28 cellular contexts compared by ENCODE assay signal in genomic region chr17:53472586-53472985, GRCh38.
A peak's percentile ranks its signal among the peaks of the same experiment; 100 is the strongest.
DNase-seq lines count a peak whose midpoint lies in the region; ATAC-seq and TF ChIP-seq lines count a peak whose summit lies in the region.
"Had no signal": no experiment of that assay in that cellular context is flagged by ENCODE, and none has a peak within 500 bp of the region (broad histone marks: within the 10 kb centered on the region; RNA-seq: fewer than 3 reads in every experiment).

No MANE protein-coding gene starts in this region.

- H3K27ac ChIP-seq in RWPE2 (ENCODE audit: poor library complexity, severe bottlenecking): peak overlapping the region; percentile 26
- H3K27ac ChIP-seq in mesenchymal stem cell (ENCODE audit: low read length, poor library complexity, severe bottlenecking): no peak overlapping the region
- H3K27ac ChIP-seq: BLaER1 treated with 17β-estradiol and CSF1 and Interleukin-3, amounts not matched to agents 10 nM and 100 nM; brain microvascular endothelial cell; heart left ventricle; left ventricle myocardium inferior; ovary; PC-9; SJSA1 had no signal

- H2AK5ac ChIP-seq in mesenchymal stem cell (ENCODE audit: low read length, severe bottlenecking): no peak overlapping the region

- no peak overlapping the region for H3K23ac ChIP-seq in mesenchymal stem cell (ENCODE audit: low read length in 2 of 2)

- no peak overlapping the region for H3K4ac ChIP-seq in mesenchymal stem cell (ENCODE audit: low read depth in 1 of 2, low read length in 2 of 2)

- H3K4me2 ChIP-seq in mesenchymal stem cell (ENCODE audit: low read length, poor library complexity, severe bottlenecking): no peak overlapping the region
- H3K4me2 ChIP-seq: BLaER1 treated with 17β-estradiol and CSF1 and Interleukin-3, amounts not matched to agents 10 nM and 100 nM; PC-9 had no signal

- no peak overlapping the region for H2BK12ac ChIP-seq in mesenchymal stem cell (ENCODE audit: low read length in 2 of 2)

- no peak overlapping the region for H3K18ac ChIP-seq in mesenchymal stem cell (ENCODE audit: low read depth in 1 of 2, low read length in 2 of 2)

- DNase-seq in EL (peak; percentile 81), RWPE2 (ENCODE audit: low spot score) (no peak), epithelial cell of esophagus (ENCODE audit: low read depth) (peak; percentile 35), mesenchymal stem cell (peak; percentile 11), foreskin fibroblast (no peak), AG08395 (ENCODE audit: low spot score) (no peak), Kasumi-1 (lab: John Stamatoyannopoulos, UW) (no peak)
- DNase-seq: activated CD4-positive, CD25-positive, alpha-beta regulatory T cell treated with anti-CD3 and anti-CD28 coated beads, Interleukin-2, amount 50 U/mL, for 72 hours; activated CD8-positive, alpha-beta T cell treated with anti-CD3 and anti-CD28 coated beads for 36 hours; activated effector memory CD4-positive, alpha-beta T cell treated with Interleukin-2 at 50 U/mL for 16 hours; activated naive CD8-positive, alpha-beta T cell treated with anti-CD3 and anti-CD28 coated beads, Interleukin-2, amount 10 ng/mL, durations not matched to agents 7 days and 5 days; brain microvascular endothelial cell; Calu3; heart left ventricle; left ventricle myocardium inferior; mucosa of descending colon; NCI-H146; NCI-H524; nephron progenitor cell; ovary; PC-9; right cardiac atrium; stimulated activated CD4-positive, alpha-beta T cell treated with anti-CD3 and anti-CD28 coated beads, Interleukin-4, amount 100 ng/mL, for 1 hour had no signal

- ATAC-seq in RWPE2 (ENCODE audit: low read depth) (peak; percentile 99), HG02840 (IDR thresholded peaks at IDR 0.05; ENCODE audit: low FRiP score, unreplicated experiment) (no peak)
- ATAC-seq: activated CD8-positive, alpha-beta T cell treated with anti-CD3 and anti-CD28 coated beads for 36 hours; heart left ventricle; K562; mucosa of descending colon; right cardiac atrium; stimulated activated memory B cell treated with anti-CD40 and anti-IgM and Interleukin-4, amounts not matched to agents 10 μg/mL and 1 μg/mL and 100 μg/mL, for 72 hours had no signal

- H3K27me3 ChIP-seq in RWPE2 (ENCODE audit: insufficient read depth, poor library complexity, severe bottlenecking) (no peaks in the 10 kb centered on the region), mesenchymal stem cell (ENCODE audit: control insufficient read depth in 1 of 2, insufficient read depth in 1 of 2, low read length in 2 of 2) (no peaks in the 10 kb centered on the region)
- H3K27me3 ChIP-seq: BLaER1 treated with 17β-estradiol and CSF1 and Interleukin-3, amounts not matched to agents 10 nM and 100 nM; brain microvascular endothelial cell; heart left ventricle; ovary; SJSA1 had no signal

- H2AFZ ChIP-seq in mesenchymal stem cell (ENCODE audit: low read depth, low read length): no peak overlapping the region
- H2AFZ ChIP-seq: PC-9 had no signal

- no peak overlapping the region for H3K14ac ChIP-seq in mesenchymal stem cell (ENCODE audit: low read length in 2 of 2)

- H3K4me1 ChIP-seq in RWPE2 (ENCODE audit: insufficient read depth, poor library complexity, severe bottlenecking) (peaks cover 10% of the 10 kb centered on the region), mesenchymal stem cell (ENCODE audit: control insufficient read depth, insufficient read depth, low read depth, low read length) (peaks cover 5% of the 10 kb centered on the region)
- H3K4me1 ChIP-seq: BLaER1 treated with 17β-estradiol and CSF1 and Interleukin-3, amounts not matched to agents 10 nM and 100 nM; heart left ventricle; left ventricle myocardium inferior; SJSA1 had no signal

- no peak overlapping the region for H4K8ac ChIP-seq in mesenchymal stem cell (ENCODE audit: low read length)

- no peak overlapping the region for H3K4me3 ChIP-seq in RWPE2 (ENCODE audit: severe bottlenecking)
- H3K4me3 ChIP-seq in epithelial cell of esophagus (ENCODE audit: low read length): no peak overlapping the region
- no peak overlapping the region for H3K4me3 ChIP-seq in mesenchymal stem cell (ENCODE audit: insufficient read depth in 1 of 2, low read depth in 1 of 2, low read length in 2 of 2)
- no peak overlapping the region for H3K4me3 ChIP-seq in foreskin fibroblast (ENCODE audit: low read depth in 1 of 2, low read length in 2 of 2)
- H3K4me3 ChIP-seq: BLaER1 treated with 17β-estradiol and CSF1 and Interleukin-3, amounts not matched to agents 10 nM and 100 nM; heart left ventricle; K562; left ventricle myocardium inferior; mucosa of descending colon; ovary; PC-9; SJSA1 had no signal

- H3K9ac ChIP-seq in mesenchymal stem cell (ENCODE audit: low read length): no peak overlapping the region
- H3K9ac ChIP-seq: BLaER1 treated with 17β-estradiol and CSF1 and Interleukin-3, amounts not matched to agents 10 nM and 100 nM had no signal

- no peaks in the 10 kb centered on the region for H3K9me3 ChIP-seq in RWPE2 (ENCODE audit: severe bottlenecking)
- H3K9me3 ChIP-seq in mesenchymal stem cell (ENCODE audit: control insufficient read depth, low read length): peaks cover 8% of the 10 kb centered on the region
- H3K9me3 ChIP-seq: BLaER1 treated with 17β-estradiol and CSF1 and Interleukin-3, amounts not matched to agents 10 nM and 100 nM; ovary had no signal

- TF ChIP-seq CTCF in RWPE2 (IDR thresholded peaks at IDR 0.05; ENCODE audit: poor library complexity, severe bottlenecking): no peak
- no peak for TF ChIP-seq CTCF in epithelial cell of esophagus (IDR thresholded peaks at IDR 0.05; ENCODE audit: insufficient read depth, low read depth, low read length, missing control alignments)
- no peak for TF ChIP-seq CTCF in foreskin fibroblast (IDR thresholded peaks at IDR 0.05; ENCODE audit: low read depth, low read length)

- no peak overlapping the region for H4K91ac ChIP-seq in mesenchymal stem cell (ENCODE audit: low read length)

- no peaks in the 10 kb centered on the region for H3K79me1 ChIP-seq in mesenchymal stem cell (replicated peaks; ENCODE audit: low read length, poor library complexity, severe bottlenecking)

- WGBS in mesenchymal stem cell: no CpG with 5 or more reads among the region's 1 CpG

- no peak overlapping the region for H2BK120ac ChIP-seq in mesenchymal stem cell (ENCODE audit: low read depth, low read length)

- H2BK15ac ChIP-seq in mesenchymal stem cell (ENCODE audit: low read depth, poor library complexity, severe bottlenecking): no peak overlapping the region

- H3K36me3 ChIP-seq in RWPE2 (ENCODE audit: low read depth) (no peaks in the 10 kb centered on the region), mesenchymal stem cell (ENCODE audit: control insufficient read depth in 1 of 2, insufficient read depth in 2 of 2, low read depth in 1 of 2, low read length in 2 of 2) (no peaks in the 10 kb centered on the region)
- H3K36me3 ChIP-seq: BLaER1 treated with 17β-estradiol and CSF1 and Interleukin-3, amounts not matched to agents 10 nM and 100 nM; brain microvascular endothelial cell; heart left ventricle; left ventricle myocardium inferior; ovary; SJSA1 had no signal

- H2BK5ac ChIP-seq in mesenchymal stem cell (ENCODE audit: low read depth, low read length, poor library complexity, severe bottlenecking): no peak overlapping the region

Comparison
In these comparisons a context has a peak if more than half of its experiments do, and no peak if none do; other contexts are left out.
1. DNase-seq: peak in EL (single experiment), epithelial cell of esophagus (single experiment) and mesenchymal stem cell (single experiment); none in RWPE2 (single experiment), foreskin fibroblast (0 of 2), AG08395 (single experiment) and Kasumi-1 (0 of 2).